ENCODE assay signal across 14 cellular contexts in the genomic region with DNA sequence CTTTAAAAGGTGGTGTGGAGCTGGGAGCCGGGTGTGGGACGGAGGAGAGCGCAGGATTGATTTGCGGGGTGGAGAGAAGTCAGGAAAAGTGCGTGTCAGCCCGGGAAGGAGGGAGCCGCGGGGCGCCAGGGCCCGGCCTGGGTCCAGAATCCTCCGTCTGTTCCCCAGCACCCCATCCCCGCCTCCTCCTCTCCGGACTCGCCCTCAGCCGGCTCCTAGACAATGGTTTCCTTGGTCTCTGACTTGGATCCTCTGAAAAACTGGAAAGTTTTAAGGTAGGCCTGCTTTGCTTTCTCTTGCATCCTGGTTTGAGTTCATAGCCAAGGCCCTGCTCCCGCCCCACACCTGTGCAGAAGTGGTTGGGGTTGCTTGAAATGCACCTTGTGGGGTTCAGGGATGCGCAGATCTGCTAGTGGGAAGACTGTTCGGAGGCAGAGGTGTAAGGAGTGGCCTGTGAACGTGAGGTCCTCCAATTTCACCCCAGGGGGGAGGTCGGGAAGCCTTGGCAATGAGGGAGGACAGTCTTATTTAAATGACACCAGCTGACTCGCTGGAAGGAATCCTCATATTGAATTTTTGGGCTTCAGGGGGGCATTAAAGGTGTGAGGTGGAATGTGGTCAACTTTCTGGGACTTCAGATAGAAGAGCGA.
DNase-seq lines count a peak whose midpoint lies in the region; ATAC-seq and TF ChIP-seq lines count a peak whose summit lies in the region.
"Had no signal": no experiment of that assay in that cellular context is flagged by ENCODE, and none has a peak within 500 bp of the region (broad histone marks: within the 10 kb centered on the region; RNA-seq: fewer than 3 reads in every experiment).

No MANE protein-coding gene starts in this region.

- TF ChIP-seq CTCF in liver (IDR thresholded peaks at IDR 0.05; ENCODE audit: low read depth, low read length, missing input control), result no peak
- TF ChIP-seq CTCF in right lobe of liver (IDR thresholded peaks at IDR 0.05), result no peak
- TF ChIP-seq CTCF in right atrium auricular region (IDR thresholded peaks at IDR 0.05), result no peak
- TF ChIP-seq CTCF in parathyroid adenoma (IDR thresholded peaks at IDR 0.05), result no peak

- TF ChIP-seq POLR2A in right lobe of liver (IDR thresholded peaks at IDR 0.05), result no peak

- no peak for TF ChIP-seq RAD21 in liver (IDR thresholded peaks at IDR 0.05)

- H2AFZ ChIP-seq in parathyroid adenoma, result no peak overlapping the region

- H3K4me1 ChIP-seq in liver (ENCODE audit: control insufficient read depth in 4 of 4, insufficient read depth in 4 of 4, low read length in 3 of 4) (no peaks in the 10 kb centered on the region), right lobe of liver (no peaks in the 10 kb centered on the region), right atrium auricular region (peaks cover 0 to 72% of the 10 kb centered on the region in 2 donors), parathyroid adenoma (no peaks in the 10 kb centered on the region)
- H3K4me1 ChIP-seq: A549 had no signal

- H3K4me2 ChIP-seq in parathyroid adenoma (ENCODE audit: low read length), result no peak overlapping the region
- H3K4me2 ChIP-seq: A549 had no signal

- H3K9ac ChIP-seq in liver (ENCODE audit: low read depth in 1 of 2, low read length in 2 of 2) (no peak overlapping the region), parathyroid adenoma (no peak overlapping the region)

- 41% methylated on average over 22 of the region's 22 CpGs for WGBS in liver
- 43% methylated on average over 14 of the region's 22 CpGs for WGBS in right lobe of liver (ENCODE audit: insufficient coverage, low coverage, low lambda C conversion rate, missing lambda C conversion rate)

- H3K36me3 ChIP-seq in liver (ENCODE audit: control insufficient read depth in 4 of 4, insufficient read depth in 3 of 4, low read depth in 1 of 4, low read length in 3 of 4) (no peaks in the 10 kb centered on the region), right lobe of liver (no peaks in the 10 kb centered on the region), right atrium auricular region (no peaks in the 10 kb centered on the region), parathyroid adenoma (ENCODE audit: control insufficient read depth, insufficient read depth, low read length) (no peaks in the 10 kb centered on the region)
- H3K36me3 ChIP-seq: SJCRH30 had no signal

- H3K4me3 ChIP-seq in liver (ENCODE audit: low read depth in 1 of 3, low read length in 3 of 3), result no peak overlapping the region
- H3K4me3 ChIP-seq in right lobe of liver, result no peak overlapping the region
- H3K4me3 ChIP-seq in right atrium auricular region, result peak overlapping the region; percentile 36 to 42
- no peak overlapping the region for H3K4me3 ChIP-seq in parathyroid adenoma (ENCODE audit: low read depth, low read length)
- H3K4me3 ChIP-seq: A549, SJCRH30 had no signal

- H3K79me2 ChIP-seq in parathyroid adenoma, result no peaks in the 10 kb centered on the region

- H3K27me3 ChIP-seq in liver (ENCODE audit: control insufficient read depth in 4 of 4, insufficient read depth in 4 of 4, low read length in 3 of 4), result peaks cover 0 to 6% (median 0%) of the 10 kb centered on the region in 4 donors
- no peaks in the 10 kb centered on the region for H3K27me3 ChIP-seq in right lobe of liver
- no peaks in the 10 kb centered on the region for H3K27me3 ChIP-seq in right atrium auricular region
- no peaks in the 10 kb centered on the region for H3K27me3 ChIP-seq in parathyroid adenoma (ENCODE audit: control insufficient read depth, insufficient read depth, low read length)
- H3K27me3 ChIP-seq: SJCRH30 had no signal

- H3K27ac ChIP-seq in liver (ENCODE audit: low read depth in 1 of 2, low read length in 2 of 2) (peak overlapping the region; percentile 7 to 31), right lobe of liver (no peak overlapping the region), right atrium auricular region (peak overlapping the region; percentile 84 to 91), parathyroid adenoma (peak overlapping the region; percentile 14)
- H3K27ac ChIP-seq: A549, SJCRH30 had no signal

- ATAC-seq in right lobe of liver, result no peak
- ATAC-seq in stimulated activated naive CD8-positive, alpha-beta T cell treated with anti-CD3 and anti-CD28 coated beads, Interleukin-15, Interleukin-2, amounts not matched to agents 100 U/mL and 50 U/mL, for 24 hours, result no peak
- ATAC-seq: A549 had no signal

- H3K9me3 ChIP-seq in liver (ENCODE audit: control insufficient read depth in 4 of 4, low read length in 3 of 4) (peaks cover 0 to 2% (median 0%) of the 10 kb centered on the region in 4 donors), right lobe of liver (no peaks in the 10 kb centered on the region), right atrium auricular region (no peaks in the 10 kb centered on the region), parathyroid adenoma (ENCODE audit: control insufficient read depth, low read length) (no peaks in the 10 kb centered on the region)
- H3K9me3 ChIP-seq: SJCRH30 had no signal

- DNase-seq in right lobe of liver (no peak), right atrium auricular region (ENCODE audit: low spot score) (peak; percentile 63), kidney tubule cell (ENCODE audit: low spot score) (no peak), NCI-H1105 (lab: John Stamatoyannopoulos, UW) (no peak)
- no peak for DNase-seq in effector CD4-positive, alpha-beta T cell
- no peak for DNase-seq in stimulated activated naive CD8-positive, alpha-beta T cell treated with anti-CD3 and anti-CD28 coated beads, Interleukin-15, Interleukin-2, amounts not matched to agents 100 U/mL and 50 U/mL, for 24 hours
- DNase-seq: activated CD4-positive, alpha-beta T cell treated with anti-CD3 and anti-CD28 coated beads for 4 hours; activated naive CD8-positive, alpha-beta T cell treated with anti-CD3 and anti-CD28 coated beads, Interleukin-2, amount 10 ng/mL, durations not matched to agents 7 days and 5 days; foreskin melanocyte; NCI-H345; SJCRH30 had no signal

- intact Hi-C loops in right lobe of liver (cut with DNase I), result no loop called here

TF ChIP-seq in liver, 16 proteins besides CTCF, POLR2A, EP300 and RAD21:
- TF ChIP-seq JUND (IDR thresholded peaks at IDR 0.05) (no peak), ZBTB33 (IDR thresholded peaks at IDR 0.05) (no peak), HNF4A (conservative IDR thresholded peaks at IDR 0.05) (no peak), NR2F2 (IDR thresholded peaks at IDR 0.05) (no peak), GABPA (IDR thresholded peaks at IDR 0.05 in 1 of 2, conservative IDR thresholded peaks at IDR 0.05 in 1 of 2) (no peak)
- TF ChIP-seq, protein P1, sequence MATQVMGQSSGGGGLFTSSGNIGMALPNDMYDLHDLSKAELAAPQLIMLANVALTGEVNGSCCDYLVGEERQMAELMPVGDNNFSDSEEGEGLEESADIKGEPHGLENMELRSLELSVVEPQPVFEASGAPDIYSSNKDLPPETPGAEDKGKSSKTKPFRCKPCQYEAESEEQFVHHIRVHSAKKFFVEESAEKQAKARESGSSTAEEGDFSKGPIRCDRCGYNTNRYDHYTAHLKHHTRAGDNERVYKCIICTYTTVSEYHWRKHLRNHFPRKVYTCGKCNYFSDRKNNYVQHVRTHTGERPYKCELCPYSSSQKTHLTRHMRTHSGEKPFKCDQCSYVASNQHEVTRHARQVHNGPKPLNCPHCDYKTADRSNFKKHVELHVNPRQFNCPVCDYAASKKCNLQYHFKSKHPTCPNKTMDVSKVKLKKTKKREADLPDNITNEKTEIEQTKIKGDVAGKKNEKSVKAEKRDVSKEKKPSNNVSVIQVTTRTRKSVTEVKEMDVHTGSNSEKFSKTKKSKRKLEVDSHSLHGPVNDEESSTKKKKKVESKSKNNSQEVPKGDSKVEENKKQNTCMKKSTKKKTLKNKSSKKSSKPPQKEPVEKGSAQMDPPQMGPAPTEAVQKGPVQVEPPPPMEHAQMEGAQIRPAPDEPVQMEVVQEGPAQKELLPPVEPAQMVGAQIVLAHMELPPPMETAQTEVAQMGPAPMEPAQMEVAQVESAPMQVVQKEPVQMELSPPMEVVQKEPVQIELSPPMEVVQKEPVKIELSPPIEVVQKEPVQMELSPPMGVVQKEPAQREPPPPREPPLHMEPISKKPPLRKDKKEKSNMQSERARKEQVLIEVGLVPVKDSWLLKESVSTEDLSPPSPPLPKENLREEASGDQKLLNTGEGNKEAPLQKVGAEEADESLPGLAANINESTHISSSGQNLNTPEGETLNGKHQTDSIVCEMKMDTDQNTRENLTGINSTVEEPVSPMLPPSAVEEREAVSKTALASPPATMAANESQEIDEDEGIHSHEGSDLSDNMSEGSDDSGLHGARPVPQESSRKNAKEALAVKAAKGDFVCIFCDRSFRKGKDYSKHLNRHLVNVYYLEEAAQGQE (IDR thresholded peaks at IDR 0.05), result no peak

Comparison
In these comparisons a context has a peak if more than half of its experiments do, and no peak if none do; other contexts are left out.
1. H3K27ac ChIP-seq: peak in liver (2 of 2), right atrium auricular region (2 of 2) and parathyroid adenoma (single experiment); none in right lobe of liver (0 of 3).
2. H3K4me3 ChIP-seq: peak in right atrium auricular region (2 of 2); none in liver (0 of 3), right lobe of liver (0 of 3) and parathyroid adenoma (single experiment).